8 cellular contexts compared by ENCODE assay signal in the genomic region with DNA sequence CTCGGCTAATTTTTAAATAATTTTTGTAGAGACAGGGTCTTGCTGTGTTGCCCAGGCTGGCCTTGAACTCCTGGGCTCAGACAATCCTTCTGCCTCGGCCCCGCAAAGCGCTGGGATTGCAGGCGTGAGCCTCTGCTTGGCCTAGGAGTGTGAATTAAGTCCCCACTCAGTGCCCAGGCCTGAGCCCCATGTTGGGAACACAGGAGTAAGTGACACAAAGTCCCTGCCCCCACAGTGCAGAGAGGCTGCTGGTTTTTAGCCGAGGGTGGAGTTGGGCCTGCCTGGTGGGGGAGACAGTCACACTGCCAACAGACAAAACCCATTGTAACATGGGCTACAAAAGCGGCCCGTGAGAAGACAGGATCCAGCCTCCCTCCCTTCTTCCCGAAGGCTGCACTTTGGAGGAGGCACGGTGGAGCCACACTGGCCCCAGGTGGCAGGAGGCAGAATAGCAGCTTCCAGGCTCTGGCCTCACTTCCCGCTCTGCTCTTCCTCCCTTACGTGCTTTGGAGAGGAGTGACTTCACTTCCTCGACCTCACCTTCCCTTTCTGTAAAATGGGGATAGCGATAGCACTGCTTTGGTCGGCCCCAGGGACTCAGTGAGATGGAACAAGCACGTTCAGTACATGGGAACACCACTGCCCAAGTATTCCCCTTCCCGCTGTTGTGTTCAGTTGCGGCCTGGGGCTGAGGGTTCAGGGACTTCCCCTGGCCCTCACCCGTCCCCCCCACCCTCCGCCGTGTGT. TPM values are rescaled to one million over a fixed set of nuclear protein-coding genes. Genes with fewer than 3 reads are reported as not detected.
A peak's percentile ranks its signal among the peaks of the same experiment; 100 is the strongest.
DNase-seq lines count a peak whose midpoint lies in the region; ATAC-seq and TF ChIP-seq lines count a peak whose summit lies in the region.

No MANE protein-coding gene starts in this region.

- no peaks in the 10 kb centered on the region for H3K9me3 Mint-ChIP-seq in activated naive CD8-positive, alpha-beta T cell treated with anti-CD3 and anti-CD28 coated beads, Interleukin-2, amount 50 U/mL, for 24 hours
- H3K9me3 Mint-ChIP-seq in glutamatergic neuron (ENCODE audit: unreplicated experiment) = peaks cover 3% of the 10 kb centered on the region
- H3K9me3 Mint-ChIP-seq in osteocyte (ENCODE audit: unreplicated experiment) = no peaks in the 10 kb centered on the region

- H3K79me2 ChIP-seq in Loucy (ENCODE audit: insufficient read depth, low read length) = no peaks in the 10 kb centered on the region

- H3K4me1 ChIP-seq in Loucy (ENCODE audit: insufficient read depth, low read length, poor library complexity, severe bottlenecking) = no peaks in the 10 kb centered on the region

- DNase-seq in EL (peak; percentile 81), SK-N-DZ (ENCODE audit: low spot score) (peak; percentile 45), glutamatergic neuron (peak; percentile 86), osteocyte (ENCODE audit: extremely low spot score, unreplicated experiment) (peak; percentile 90), ureter (ENCODE audit: low spot score) (peak; percentile 81)
- DNase-seq in activated naive CD8-positive, alpha-beta T cell treated with anti-CD3 and anti-CD28 coated beads, Interleukin-2, amount 50 U/mL, for 24 hours = peak; percentile 62

- H3K27ac Mint-ChIP-seq in activated naive CD8-positive, alpha-beta T cell treated with anti-CD3 and anti-CD28 coated beads, Interleukin-2, amount 50 U/mL, for 24 hours = no peak overlapping the region
- H3K27ac Mint-ChIP-seq in glutamatergic neuron (ENCODE audit: unreplicated experiment) (peak overlapping the region; percentile 79), osteocyte (ENCODE audit: unreplicated experiment) (peak overlapping the region; percentile 57)

- no peak overlapping the region for H2AFZ ChIP-seq in Loucy (ENCODE audit: low read length)

- ATAC-seq in activated naive CD8-positive, alpha-beta T cell treated with anti-CD3 and anti-CD28 coated beads, Interleukin-2, amount 50 U/mL, for 24 hours = peak; percentile 67
- ATAC-seq in HG03378 (IDR thresholded peaks at IDR 0.05; ENCODE audit: unreplicated experiment) = no peak

- TF ChIP-seq CTCF in Loucy (conservative IDR thresholded peaks at IDR 0.05; ENCODE audit: low read length) (peak; percentile 91), glutamatergic neuron (IDR thresholded peaks at IDR 0.05; ENCODE audit: partially characterized antibody, unreplicated experiment) (peak; percentile 90), osteocyte (IDR thresholded peaks at IDR 0.05) (peak; percentile 99)

- no peak overlapping the region for H3K4me3 Mint-ChIP-seq in activated naive CD8-positive, alpha-beta T cell treated with anti-CD3 and anti-CD28 coated beads, Interleukin-2, amount 50 U/mL, for 24 hours
- no peak overlapping the region for H3K4me3 Mint-ChIP-seq in glutamatergic neuron (ENCODE audit: unreplicated experiment)
- H3K4me3 Mint-ChIP-seq in osteocyte (ENCODE audit: unreplicated experiment) = no peak overlapping the region

- no peaks in the 10 kb centered on the region for H4K20me1 ChIP-seq in Loucy (ENCODE audit: insufficient read depth, low read length, poor library complexity, severe bottlenecking)

- no peak overlapping the region for H3K4me3 ChIP-seq in Loucy (ENCODE audit: low read length, poor library complexity, severe bottlenecking)

- peaks cover 6% of the 10 kb centered on the region; the same call in 1 of the 2 replicates for H3K36me3 ChIP-seq in Loucy (ENCODE audit: insufficient read depth, low read length)

- peaks cover 3% of the 10 kb centered on the region for H3K36me3 Mint-ChIP-seq in activated naive CD8-positive, alpha-beta T cell treated with anti-CD3 and anti-CD28 coated beads, Interleukin-2, amount 50 U/mL, for 24 hours (ENCODE audit: low read depth)
- no peaks in the 10 kb centered on the region for H3K36me3 Mint-ChIP-seq in glutamatergic neuron (ENCODE audit: unreplicated experiment)
- H3K36me3 Mint-ChIP-seq in osteocyte (ENCODE audit: unreplicated experiment) = peaks cover 14% of the 10 kb centered on the region

- no peaks in the 10 kb centered on the region for H3K27me3 ChIP-seq in Loucy (ENCODE audit: insufficient read depth, low read length, poor library complexity, severe bottlenecking)

- H3K9me2 ChIP-seq in Loucy (replicated peaks; ENCODE audit: low read depth, low read length) = no peaks in the 10 kb centered on the region

- no peak overlapping the region for H3K4me2 ChIP-seq in Loucy (ENCODE audit: low read depth, low read length, poor library complexity, severe bottlenecking)

- H3K9ac ChIP-seq in Loucy (ENCODE audit: low read depth, low read length, poor library complexity, severe bottlenecking) = no peak overlapping the region

- H3K9me3 ChIP-seq in Loucy (ENCODE audit: insufficient read depth, low read depth, low read length) = no peaks in the 10 kb centered on the region

- no peaks in the 10 kb centered on the region for H3K27me3 Mint-ChIP-seq in activated naive CD8-positive, alpha-beta T cell treated with anti-CD3 and anti-CD28 coated beads, Interleukin-2, amount 50 U/mL, for 24 hours
- peaks cover 15% of the 10 kb centered on the region for H3K27me3 Mint-ChIP-seq in glutamatergic neuron (ENCODE audit: unreplicated experiment)
- H3K27me3 Mint-ChIP-seq in osteocyte (ENCODE audit: unreplicated experiment) = no peaks in the 10 kb centered on the region

- H3K4me1 Mint-ChIP-seq in activated naive CD8-positive, alpha-beta T cell treated with anti-CD3 and anti-CD28 coated beads, Interleukin-2, amount 50 U/mL, for 24 hours = no peaks in the 10 kb centered on the region
- peaks cover 6% of the 10 kb centered on the region for H3K4me1 Mint-ChIP-seq in glutamatergic neuron (ENCODE audit: low read depth, unreplicated experiment)
- peaks cover 7% of the 10 kb centered on the region for H3K4me1 Mint-ChIP-seq in osteocyte (ENCODE audit: unreplicated experiment)

- no peaks in the 10 kb centered on the region for H3F3A ChIP-seq in Loucy (ENCODE audit: low read depth)

RNA-seq across cellular contexts. Expression of a gene that starts 15.2 kb away (rescaled TPM):
- polyA plus RNA-seq in SK-N-DZ (2014; cell fraction: cytosol; rRNA removed) = 1.4 and 1.8 TPM in 2 replicates
- polyA plus RNA-seq in SK-N-DZ (2014; cell fraction: nucleus; rRNA removed) = 1.4 and 2.4 TPM in 2 replicates
- total RNA-seq in glutamatergic neuron (ENCODE audit: unreplicated experiment) (7.6 TPM), osteocyte (440 and 443 TPM in 2 replicates), ureter (126 TPM)

RNA-seq across cellular contexts. Expression of a gene that starts 47.3 kb away (rescaled TPM):
- polyA plus RNA-seq in SK-N-DZ (2014; cell fraction: cytosol; rRNA removed) = 59.7 and 71.5 TPM in 2 replicates
- 51.6 and 76.7 TPM in 2 replicates for polyA plus RNA-seq in SK-N-DZ (2014; cell fraction: nucleus; rRNA removed)
- total RNA-seq in glutamatergic neuron (ENCODE audit: unreplicated experiment) = 163 TPM
- 231 and 232 TPM in 2 replicates for total RNA-seq in osteocyte
- total RNA-seq in ureter = 450 TPM

Comparison
In these comparisons a context has a peak if more than half of its experiments do, and no peak if none do; other contexts are left out.
1. RNA of a gene that starts 15.2 kb away (total RNA-seq): 440 to 443 TPM in osteocyte and 126 TPM in ureter (single experiment); 7.6 TPM in glutamatergic neuron (single experiment); every median in the first group is over 10 times any median in the second.
2. Peak in every context shown above with its lines, with median percentiles within 50 percentile points of each other: DNase-seq and CTCF ChIP-seq.